1 cellular context compared by ENCODE assay signal in the genomic region with DNA sequence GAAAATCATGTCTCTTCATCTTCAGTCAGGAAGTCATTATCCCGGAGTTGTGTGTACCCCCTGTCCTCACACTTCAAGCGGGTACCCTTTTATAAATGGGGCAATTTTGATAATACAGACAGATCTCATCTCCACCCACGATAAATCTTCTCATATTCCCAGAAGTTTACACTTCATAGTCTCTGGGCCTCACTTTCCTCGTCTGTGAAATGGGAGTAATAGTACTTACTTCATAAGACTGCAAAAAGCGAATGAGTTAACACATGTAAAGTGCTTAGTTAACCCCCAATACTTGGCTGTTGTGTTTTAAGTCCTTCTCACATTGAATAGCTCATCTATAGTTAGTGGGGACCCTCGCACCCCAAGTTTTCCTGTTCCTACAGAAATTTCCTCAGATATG.
TF ChIP-seq lines count a peak whose summit lies in the region.

No MANE protein-coding gene starts in this region.

TF ChIP-seq in HepG2, 621 proteins besides CTCF, POLR2A, EP300 and RAD21:
- TF ChIP-seq ZNF292 (CRISPR knock-in tag; IDR thresholded peaks at IDR 0.05; ENCODE audit: borderline replicate concordance, low read depth) (no peak), ZNF629 (CRISPR knock-in tag; conservative IDR thresholded peaks at IDR 0.05) (peak; percentile 71)
